Comparison of ENCODE assay signal across 26 cellular contexts in the genomic region with DNA sequence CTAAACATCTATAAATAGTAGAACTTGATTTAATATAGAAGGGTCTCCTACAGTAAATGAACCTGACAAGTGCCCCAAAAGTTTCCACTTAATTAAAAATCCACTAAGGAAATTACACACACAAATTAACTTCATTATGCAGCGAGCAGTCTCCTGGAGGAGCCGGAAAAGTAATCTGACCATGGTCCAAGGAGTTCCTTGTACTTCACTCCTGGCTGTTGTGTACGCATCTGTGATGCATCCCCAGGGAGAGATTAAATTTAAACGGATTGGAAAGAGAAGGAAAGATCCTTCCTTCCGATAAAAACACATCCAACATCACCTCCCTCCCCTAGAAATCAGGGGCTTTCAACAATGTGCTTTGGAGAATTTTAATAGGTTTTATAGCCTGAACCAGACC.
"Had no signal": no experiment of that assay in that cellular context is flagged by ENCODE, and none has a peak within 500 bp of the region (broad histone marks: within the 10 kb centered on the region; RNA-seq: fewer than 3 reads in every experiment).

No MANE protein-coding gene starts in this region.

- H3K9me3 ChIP-seq: left lung, lower lobe of right lung, pancreas, prostate gland, stomach, thyroid gland, upper lobe of left lung, vagina had no signal

- H3K27ac ChIP-seq: left lung, lower lobe of right lung, pancreas, prostate gland, skin epidermis, stomach, vagina, VCaP had no signal

- H3K27me3 ChIP-seq: left lung, pancreas, stomach, thyroid gland, upper lobe of left lung, vagina had no signal

- H3K36me3 ChIP-seq: left lung, lower lobe of right lung, pancreas, prostate gland, stomach, thyroid gland, upper lobe of left lung, vagina had no signal

- FAIRE-seq: bronchial epithelial cell, frontal cortex, islet of Langerhans, pancreas, TTC549 had no signal

- ATAC-seq: pancreas; sciatic nerve; stimulated activated effector memory CD8-positive, alpha-beta T cell treated with anti-CD3 and anti-CD28 coated beads, Interleukin-12 subunit alpha, Interleukin-12 subunit beta, amount 100 ng/mL, for 72 hours had no signal

- H3K4me3 ChIP-seq: left lung, lower lobe of right lung, pancreas, prostate gland, skin epidermis, stomach, thyroid gland, upper lobe of left lung, vagina had no signal

- DNase-seq: activated CD4-positive, alpha-beta memory T cell treated with anti-CD3 and anti-CD28 coated beads, Interleukin-2, amount 10 ng/mL, durations not matched to agents 7 days and 5 days; activated CD4-positive, alpha-beta T cell treated with anti-CD3 and anti-CD28 coated beads, Interleukin-2, amount 10 ng/mL, durations not matched to agents 24 days and 14 days; activated CD8-positive, alpha-beta memory T cell treated with anti-CD3 and anti-CD28 coated beads, Interleukin-2, amount 50 U/mL, for 48 hours; activated T-cell treated with anti-CD3 and anti-CD28 coated beads, Interleukin-2, amount 50 U/mL, for 24 hours; anterior cingulate cortex; endodermal cell; left lung; lower lobe of right lung; mesendoderm; pancreas; retina; stimulated activated CD4-positive, alpha-beta T cell treated with anti-CD3 and anti-CD28 coated beads, Interleukin-4, amount 100 ng/mL, for 24 hours; stomach; T-helper 9 cell; thyroid gland; upper lobe of left lung had no signal
